In the genomic region with DNA sequence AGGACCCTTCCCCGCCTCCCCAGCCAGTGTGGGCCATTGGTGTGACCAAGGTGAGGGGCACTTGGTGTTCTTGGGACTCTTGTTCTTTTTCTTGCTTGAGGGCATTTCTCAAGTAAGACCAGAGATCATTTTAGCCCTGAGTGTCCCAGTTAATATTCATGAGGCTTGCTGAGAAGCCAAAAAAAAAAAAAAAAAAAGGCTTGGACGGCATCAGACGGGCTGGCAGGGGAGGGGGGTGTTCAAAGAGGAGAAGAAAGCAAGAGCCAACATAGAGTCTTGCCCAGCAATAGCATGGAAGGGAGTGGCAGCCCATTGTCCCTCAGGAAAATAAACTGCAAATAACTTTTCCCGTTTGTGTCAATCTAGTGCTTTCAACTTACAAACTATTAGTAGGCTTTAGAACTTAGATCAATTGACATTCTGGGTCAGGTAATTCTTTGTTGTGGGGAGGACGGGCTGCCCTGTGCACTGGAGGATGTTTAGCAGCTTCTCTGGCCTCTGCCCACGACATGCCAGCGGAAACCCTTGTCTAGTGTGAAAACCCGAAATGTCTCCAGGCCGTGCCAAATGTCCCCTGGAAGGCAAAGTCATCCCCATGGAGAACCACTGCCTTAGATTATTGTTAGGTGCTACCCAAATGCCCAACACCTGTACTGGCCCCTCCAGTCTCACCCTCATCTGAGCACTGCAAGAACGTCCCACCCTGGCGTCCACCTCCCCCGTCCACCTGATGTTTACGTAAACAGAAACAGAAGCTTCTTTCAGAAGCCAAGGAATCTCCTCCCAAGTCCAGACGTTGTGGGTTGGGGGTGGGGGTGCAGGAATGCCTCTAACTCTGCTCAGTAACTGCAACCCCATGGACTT, we compare ENCODE assay signal across 8 cellular contexts.
DNase-seq lines count a peak whose midpoint lies in the region; ATAC-seq, FAIRE-seq and TF ChIP-seq lines count a peak whose summit lies in the region.

No MANE protein-coding gene starts in this region.

- TF ChIP-seq EP300 in GM12878 (IDR thresholded peaks at IDR 0.05; ENCODE audit: borderline replicate concordance in 1 of 2, control insufficient read depth in 1 of 2, low read depth in 2 of 2, low read length in 2 of 2) = no peak

- peak; percentile 90 for DNase-seq in DMS79 treated with DMSO at 0.1 percent for 48 hours (lab: John Stamatoyannopoulos, UW)
- DNase-seq in GM12878 (ENCODE audit: low read depth, low spot score) = no peak
- peak; percentile 51 for DNase-seq in renal cortical epithelial cell (ENCODE audit: low read depth)
- no peak for DNase-seq in cardiac septum (ENCODE audit: low spot score)
- DNase-seq in GM19238 (ENCODE audit: insufficient read length, low spot score) = no peak

- ATAC-seq in GM12878 = no peak
- ATAC-seq in GM21825 (IDR thresholded peaks at IDR 0.05; ENCODE audit: unreplicated experiment) = no peak
- ATAC-seq in HG03175 (IDR thresholded peaks at IDR 0.05; ENCODE audit: unreplicated experiment) = no peak

- peak overlapping the region; percentile 97 for H3K9ac ChIP-seq in GM12878 (ENCODE audit: control insufficient read depth, insufficient read depth, low read length)

- BruUV-seq in GM12878 (replicated peaks; lab: Mats Ljungman, UMichigan) = TSS peak; percentile 45

- SMC1A ChIA-PET in GM12878 (lab: Charles Lee; ENCODE audit: uncharacterized antibody, unreplicated experiment) = interaction anchor here (1.2 to 13.4 kb wide), 11 partner anchors 16 to 162 kb away, joined by 3 to 453 read pairs (median 10); partner anchors contain the start of gene BCL2

- H3K36me3 ChIP-seq in KOPT-K1 (ENCODE audit: insufficient read depth, low read length) (no peaks in the 10 kb centered on the region), GM12878 (ENCODE audit: control insufficient read depth in 2 of 2, insufficient read depth in 2 of 2, low read length in 1 of 2) (peaks cover 0 to 1% of the 10 kb centered on the region in 2 experiments; a peak in 1 of 4 replicates)

- FAIRE-seq in GM12878 (lab: Jason Lieb, UNC) = no peak

- POLR2A ChIA-PET in GM12878 (lab: Charles Lee) = interaction anchor here (0.8 to 11.7 kb wide), 8 partner anchors 18 to 162 kb away, joined by 3 to 278 read pairs (median 6); partner anchors contain the start of gene BCL2

- peaks cover 93% of the 10 kb centered on the region for H3K79me2 ChIP-seq in GM12878 (ENCODE audit: control insufficient read depth, insufficient read depth, low read length)

- no peak overlapping the region for H2AFZ ChIP-seq in GM12878 (ENCODE audit: control insufficient read depth, low read depth, low read length)

- H3K9me3 ChIP-seq in KOPT-K1 (ENCODE audit: insufficient read depth, low read length, poor library complexity, severe bottlenecking) (no peaks in the 10 kb centered on the region), GM12878 (replicated peaks; ENCODE audit: control insufficient read depth, insufficient read depth, low read length) (no peaks in the 10 kb centered on the region)

- TF ChIP-seq CTCF in GM12878 (IDR thresholded peaks at IDR 0.05 in 2 of 3, conservative IDR thresholded peaks at IDR 0.05 in 1 of 3; ENCODE audit: control insufficient read depth in 2 of 3, extremely low read depth in 1 of 3, insufficient read depth in 1 of 3, low read depth in 3 of 3, low read length in 3 of 3) = no peak

- TF ChIP-seq POLR2A in GM12878 (IDR thresholded peaks at IDR 0.05; ENCODE audit: low read depth, low read length) = peak; percentile 50

- H3K27me3 ChIP-seq in GM12878 (replicated peaks in 1 of 2; ENCODE audit: control insufficient read depth in 2 of 2, insufficient read depth in 2 of 2, low read length in 1 of 2) = no peaks in the 10 kb centered on the region

- no peaks in the 10 kb centered on the region for H4K20me1 ChIP-seq in GM12878 (ENCODE audit: control insufficient read depth, insufficient read depth)

- CTCF ChIA-PET in GM12878 (lab: Yijun Ruan, JAX) = interaction anchor here (0.6 to 18.1 kb wide), 14 partner anchors 9 to 283 kb away, joined by 3 to 416 read pairs (median 7); partner anchors contain the start of gene BCL2

- no peak for TF ChIP-seq RAD21 in GM12878 (IDR thresholded peaks at IDR 0.05; ENCODE audit: insufficient read depth, low read depth, low read length)

- intact Hi-C loops in GM12878 (cut with micrococcal nuclease; ENCODE audit: unreplicated experiment) = loop anchor here (1.0 to 5.0 kb wide), 6 partner anchors 18 to 162 kb away; no protein-coding TSS in a partner anchor
- intact Hi-C loops in cardiac septum (cut with DNase I) = no loop called here

- peaks cover 80% of the 10 kb centered on the region for H3K4me1 ChIP-seq in GM12878 (ENCODE audit: control insufficient read depth, insufficient read depth, low read length)

- H3K27ac ChIP-seq in KOPT-K1 (ENCODE audit: low read depth, low read length, poor library complexity, severe bottlenecking) (peak overlapping the region; percentile 76), GM12878 (ENCODE audit: control insufficient read depth, insufficient read depth) (peak overlapping the region; percentile 100)

- WGBS in GM12878 (ENCODE audit: insufficient coverage, insufficient replicate concordance, low lambda C conversion rate, missing lambda C conversion rate) = 27% methylated on average over 13 of the region's 14 CpGs

- in situ Hi-C loops in GM12878 (cut with MboI) = no loop called here

- RAD21 ChIA-PET in GM12878 (lab: Charles Lee; ENCODE audit: unreplicated experiment) = interaction anchor here (0.7 to 14.5 kb wide), 14 partner anchors 19 to 283 kb away, joined by 3 to 463 read pairs (median 4); partner anchors contain the start of gene BCL2

- peak overlapping the region; percentile 99 for H3K4me2 ChIP-seq in GM12878 (ENCODE audit: control insufficient read depth, insufficient read depth)

- H3K4me3 ChIP-seq in GM12878 = peak overlapping the region; percentile 76; the same call in 1 of the 2 replicates

TF ChIP-seq in GM12878, 131 proteins besides CTCF, POLR2A, EP300 and RAD21:
- no peak for TF ChIP-seq MYB (IDR thresholded peaks at IDR 0.05; ENCODE audit: borderline replicate concordance, low read depth, low read length)
- peak; percentile 15; the same call in 1 of the 3 replicates for TF ChIP-seq POU2F2 (IDR thresholded peaks at IDR 0.05; ENCODE audit: borderline replicate concordance, low read depth, low read length)
- peak; percentile 13; the same call in 1 of the 2 replicates for TF ChIP-seq MLLT1 (IDR thresholded peaks at IDR 0.05)
- peak; percentile 80 for TF ChIP-seq ZNF384 (IDR thresholded peaks at IDR 0.05; ENCODE audit: borderline replicate concordance, low read depth, low read length)
- TF ChIP-seq POLR2AphosphoS5 (IDR thresholded peaks at IDR 0.05; ENCODE audit: low read length) = peak; percentile 15
- TF ChIP-seq CEBPZ (IDR thresholded peaks at IDR 0.05; ENCODE audit: low read depth, low read length) = no peak
- 0 out of 2 replicates have a peak, but pooled peaks have one; percentile 35 for TF ChIP-seq POLR2AphosphoS2 (IDR thresholded peaks at IDR 0.05; ENCODE audit: low read depth, low read length)

Comparison
In these comparisons a context has a peak if more than half of its experiments do, and no peak if none do; other contexts are left out.
1. DNase-seq: peak in DMS79 treated with DMSO at 0.1 percent for 48 hours (single experiment) and renal cortical epithelial cell (single experiment); none in GM12878 (single experiment), cardiac septum (single experiment) and GM19238 (single experiment).